ENCODE assay signal across 8 cellular contexts in the genomic region with DNA sequence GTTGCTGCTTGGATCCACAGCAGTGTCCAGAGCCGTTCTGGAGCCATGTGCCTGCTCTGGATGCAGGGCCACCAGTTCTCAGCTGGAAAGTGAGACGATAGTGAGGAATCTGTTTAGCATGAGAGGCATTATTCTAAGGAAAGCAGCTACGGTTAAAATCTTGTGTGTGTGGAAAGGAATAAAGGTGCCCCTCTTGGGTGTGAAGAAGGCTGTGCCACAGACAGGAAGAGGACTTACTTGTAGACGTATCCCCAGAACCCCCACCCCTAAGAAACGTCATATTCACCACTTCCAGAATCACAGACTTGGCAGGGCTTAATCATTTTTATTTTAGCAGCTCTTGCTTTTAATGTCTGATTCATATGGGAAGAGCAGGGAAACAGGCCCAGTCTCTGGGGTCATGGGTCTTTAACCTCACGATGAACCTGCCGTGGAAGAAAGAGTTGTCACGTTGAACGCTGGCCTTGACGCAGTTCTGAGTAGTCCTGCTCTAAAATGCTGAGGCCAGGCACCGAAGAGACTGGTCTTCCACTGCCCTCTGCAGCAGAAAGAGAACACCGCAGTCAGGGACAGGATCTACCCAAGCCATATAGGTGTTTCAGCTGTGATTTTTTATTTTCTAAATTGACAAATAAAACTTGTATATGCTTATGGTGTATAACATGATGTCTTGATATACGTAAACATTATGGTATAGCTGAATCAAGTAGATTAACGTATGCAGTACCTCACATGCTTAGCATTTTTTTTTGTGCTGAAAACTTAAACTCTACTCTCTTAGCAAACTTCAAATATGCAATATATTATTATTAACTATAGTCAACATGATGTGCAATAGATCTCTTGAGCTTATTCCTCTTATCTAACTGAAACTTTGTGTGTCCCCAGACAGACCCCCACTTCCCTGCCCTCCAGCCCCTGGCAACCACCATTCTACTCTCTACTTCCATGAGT. TPM values are rescaled to one million over a fixed set of nuclear protein-coding genes. Genes with fewer than 3 reads are reported as not detected.
DNase-seq lines count a peak whose midpoint lies in the region; ATAC-seq and TF ChIP-seq lines count a peak whose summit lies in the region.

No MANE protein-coding gene starts in this region.

- no peak overlapping the region for H3K27ac Mint-ChIP-seq in neural crest cell (ENCODE audit: unreplicated experiment)

- peaks cover 9% of the 10 kb centered on the region for H3K27me3 Mint-ChIP-seq in activated T-cell treated with anti-CD3 and anti-CD28 coated beads, Interleukin-2, amount 50 U/mL, for 4 hours (ENCODE audit: low read depth)
- H3K27me3 Mint-ChIP-seq in neural crest cell (ENCODE audit: low read depth) = peaks cover 4% of the 10 kb centered on the region

- ATAC-seq in GM18519 (IDR thresholded peaks at IDR 0.05; ENCODE audit: low FRiP score, unreplicated experiment) (peak; percentile 91), HG03280 (IDR thresholded peaks at IDR 0.05; ENCODE audit: unreplicated experiment) (peak; percentile 98), upper lobe of left lung (ENCODE audit: low FRiP score in 2 of 2) (peak; percentile 83 to 90)
- peak; percentile 81 to 94 for ATAC-seq in activated T-cell treated with anti-CD3 and anti-CD28 coated beads, Interleukin-2, amount 50 U/mL, for 4 hours

- no peak for TF ChIP-seq POLR2A in upper lobe of left lung (IDR thresholded peaks at IDR 0.05)

- H3K27ac ChIP-seq in upper lobe of left lung = no peak overlapping the region

- DNase-seq in AG09309 (ENCODE audit: low read depth) (peak; percentile 32), NCI-H82 (lab: John Stamatoyannopoulos, UW) (peak; percentile 69), fibroblast of peridontal ligament (ENCODE audit: extremely low read depth) (peak; percentile 75), neural crest cell (ENCODE audit: low read depth, low spot score) (peak; percentile 50), upper lobe of left lung (peak in 1 of 2 donors; percentile 34)
- peak; percentile 19 for DNase-seq in activated T-cell treated with anti-CD3 and anti-CD28 coated beads, Interleukin-2, amount 50 U/mL, for 4 hours

- no peak overlapping the region for H3K4me3 Mint-ChIP-seq in activated T-cell treated with anti-CD3 and anti-CD28 coated beads, Interleukin-2, amount 50 U/mL, for 4 hours
- H3K4me3 Mint-ChIP-seq in neural crest cell = no peak overlapping the region

- peaks cover 0 to 5% (median 0%) of the 10 kb centered on the region in 4 donors for H3K4me1 ChIP-seq in upper lobe of left lung

- peaks cover 7% of the 10 kb centered on the region for H3K4me1 Mint-ChIP-seq in activated T-cell treated with anti-CD3 and anti-CD28 coated beads, Interleukin-2, amount 50 U/mL, for 4 hours (ENCODE audit: low read depth)
- peaks cover 12% of the 10 kb centered on the region for H3K4me1 Mint-ChIP-seq in neural crest cell

- no peaks in the 10 kb centered on the region for H3K9me3 ChIP-seq in upper lobe of left lung

- H3K9me3 Mint-ChIP-seq in activated T-cell treated with anti-CD3 and anti-CD28 coated beads, Interleukin-2, amount 50 U/mL, for 4 hours = no peaks in the 10 kb centered on the region
- H3K9me3 Mint-ChIP-seq in neural crest cell = peaks cover 6% of the 10 kb centered on the region

- WGBS in upper lobe of left lung, 2 donors = 23 to 24% methylated on average over 14 of the region's 14 CpGs

- no peaks in the 10 kb centered on the region for H3K36me3 Mint-ChIP-seq in activated T-cell treated with anti-CD3 and anti-CD28 coated beads, Interleukin-2, amount 50 U/mL, for 4 hours (ENCODE audit: insufficient read depth)
- no peaks in the 10 kb centered on the region for H3K36me3 Mint-ChIP-seq in neural crest cell (ENCODE audit: low read depth)

- TF ChIP-seq CTCF in AG09309 (IDR thresholded peaks at IDR 0.05; ENCODE audit: control insufficient read depth, insufficient read depth, low read depth, low read length, missing control alignments) (peak; percentile 85), neural crest cell (conservative IDR thresholded peaks at IDR 0.05) (peak; percentile 89), upper lobe of left lung (IDR thresholded peaks at IDR 0.05) (peak in 5 of 6 experiments; percentile 33 to 62 (median 49))

- TF ChIP-seq EP300 in upper lobe of left lung (IDR thresholded peaks at IDR 0.05) = no peak

- H3K27me3 ChIP-seq in upper lobe of left lung = no peaks in the 10 kb centered on the region

- no peak overlapping the region; the same call in 1 of the 2 replicates for H3K4me3 ChIP-seq in AG09309 (ENCODE audit: control insufficient read depth, low read depth, low read length)
- H3K4me3 ChIP-seq in upper lobe of left lung = peak overlapping the region in 1 of 4 donors; percentile 19

- no peaks in the 10 kb centered on the region for H3K36me3 ChIP-seq in upper lobe of left lung

RNA-seq across cellular contexts. Expression of gene CARTPT, which starts 38.8 kb away (rescaled TPM):
- total RNA-seq in activated T-cell treated with anti-CD3 and anti-CD28 coated beads, Interleukin-2, amount 50 U/mL, for 4 hours = not detected
- total RNA-seq in neural crest cell (not detected in 2 replicates), upper lobe of left lung (under 1 TPM in 1 of 6 donors, not detected in 5; 0.69 TPM)
